In the genomic region with DNA sequence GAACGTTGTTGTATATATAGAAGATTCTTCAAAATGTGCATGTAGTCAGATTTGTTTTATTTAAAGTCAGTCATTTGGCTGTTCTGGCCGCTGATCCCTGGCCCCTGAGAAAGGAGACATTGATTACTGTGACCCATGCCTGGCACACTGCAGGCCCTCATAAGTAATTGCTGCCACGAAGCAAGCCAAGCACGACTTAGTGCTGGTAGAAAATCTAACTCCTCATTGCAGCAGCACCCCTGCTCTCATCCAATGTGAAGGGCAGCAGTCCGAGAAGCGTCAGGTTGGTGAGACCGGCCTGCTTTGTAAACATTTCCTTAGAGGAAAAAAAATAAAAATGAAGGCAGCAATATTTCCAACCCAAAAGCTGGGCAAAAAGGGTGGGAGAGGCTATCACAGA, we compare ENCODE assay signal across 25 cellular contexts.
"Had no signal": no experiment of that assay in that cellular context is flagged by ENCODE, and none has a peak within 500 bp of the region (broad histone marks: within the 10 kb centered on the region; RNA-seq: fewer than 3 reads in every experiment).

No MANE protein-coding gene starts in this region.

- H3K27ac ChIP-seq: breast epithelium, Peyer's patch, RWPE1, SJCRH30, VCaP had no signal

- DNase-seq: activated CD4-positive, alpha-beta T cell treated with anti-CD3 and anti-CD28 coated beads for 36 hours; activated CD8-positive, alpha-beta memory T cell treated with anti-CD3 and anti-CD28 coated beads, Interleukin-2, amount 50 U/mL, for 48 hours; activated CD8-positive, alpha-beta T cell treated with anti-CD3 and anti-CD28 coated beads, Interleukin-2, amount 10 ng/mL, durations not matched to agents 7 days and 5 days; activated T-cell treated with anti-CD3 and anti-CD28 coated beads, Interleukin-2, amount 50 U/mL, for 1 hour; aorta; central memory CD4-positive, alpha-beta T cell; IMR-90; Kasumi-1; KBM-7; NCI-H1105 treated with DMSO at 0.1 percent for 48 hours; NCI-H1436 treated with DMSO at 0.1 percent for 48 hours; NCI-H187; NCI-H2081; NCI-H446; NCI-H524; NCI-H748 treated with DMSO at 0.1 percent for 48 hours; Peyer's patch; Right ventricle myocardium superior; SJCRH30; SK-N-SH; T-helper 1 cell had no signal

- H3K36me3 ChIP-seq: breast epithelium, Peyer's patch, SJCRH30 had no signal

- H3K4me1 Mint-ChIP-seq: activated CD4-positive, alpha-beta T cell treated with anti-CD3 and anti-CD28 coated beads for 36 hours; activated naive CD4-positive, alpha-beta T cell treated with anti-CD3 and anti-CD28 coated beads, Interleukin-2, amount 50 U/mL, for 24 hours had no signal

- H3K4me3 ChIP-seq: breast epithelium, Peyer's patch, SJCRH30 had no signal

- H3K4me1 ChIP-seq: breast epithelium had no signal

- H3K4me2 ChIP-seq: SK-N-SH had no signal

- H3K36me3 Mint-ChIP-seq: activated naive CD4-positive, alpha-beta T cell treated with anti-CD3 and anti-CD28 coated beads, Interleukin-2, amount 50 U/mL, for 24 hours had no signal

- ATAC-seq: activated CD4-positive, alpha-beta T cell treated with anti-CD3 and anti-CD28 coated beads for 36 hours; activated CD8-positive, alpha-beta T cell treated with anti-CD3 and anti-CD28 coated beads, Interleukin-2, amount 10 ng/mL, durations not matched to agents 7 days and 5 days had no signal

- H3K9ac ChIP-seq: SK-N-SH had no signal

- H3K27ac Mint-ChIP-seq: activated CD4-positive, alpha-beta T cell treated with anti-CD3 and anti-CD28 coated beads for 36 hours; activated CD8-positive, alpha-beta T cell treated with anti-CD3 and anti-CD28 coated beads, Interleukin-2, amount 10 ng/mL, durations not matched to agents 7 days and 5 days; activated naive CD4-positive, alpha-beta T cell treated with anti-CD3 and anti-CD28 coated beads, Interleukin-2, amount 50 U/mL, for 24 hours had no signal

- H3K4me3 Mint-ChIP-seq: activated CD4-positive, alpha-beta T cell treated with anti-CD3 and anti-CD28 coated beads for 36 hours; activated CD8-positive, alpha-beta T cell treated with anti-CD3 and anti-CD28 coated beads, Interleukin-2, amount 10 ng/mL, durations not matched to agents 7 days and 5 days; activated naive CD4-positive, alpha-beta T cell treated with anti-CD3 and anti-CD28 coated beads, Interleukin-2, amount 50 U/mL, for 24 hours had no signal

- H3K9me3 Mint-ChIP-seq: activated naive CD4-positive, alpha-beta T cell treated with anti-CD3 and anti-CD28 coated beads, Interleukin-2, amount 50 U/mL, for 24 hours had no signal

- H3K27me3 ChIP-seq: breast epithelium, Peyer's patch, SJCRH30 had no signal
